Comparison of ENCODE assay signal across 8 cellular contexts in genomic region chr14:64878775-64879634, GRCh38. TPM values are rescaled to one million over a fixed set of nuclear protein-coding genes. Genes with fewer than 3 reads are reported as not detected.
DNase-seq lines count a peak whose midpoint lies in the region; FAIRE-seq and TF ChIP-seq lines count a peak whose summit lies in the region.

No MANE protein-coding gene starts in this region.

- 12 to 18% methylated on average over 16 to 19 of the region's 43 CpGs for WGBS in esophagus squamous epithelium, 2 donors

- no peak for TF ChIP-seq POLR2A in esophagus squamous epithelium (IDR thresholded peaks at IDR 0.05)

- no peaks in the 10 kb centered on the region for H3K9me3 ChIP-seq in esophagus squamous epithelium

- TF ChIP-seq CTCF in esophagus squamous epithelium (IDR thresholded peaks at IDR 0.05) = no peak
- TF ChIP-seq CTCF in progenitor cell of endocrine pancreas (IDR thresholded peaks at IDR 0.05; ENCODE audit: unreplicated experiment) = no peak

- H3K4me1 Mint-ChIP-seq in activated naive CD4-positive, alpha-beta T cell treated with anti-CD3 and anti-CD28 coated beads, Interleukin-2, amount 10 ng/mL, durations not matched to agents 7 days and 5 days = peaks cover 17% of the 10 kb centered on the region
- peaks cover 1% of the 10 kb centered on the region for H3K4me1 Mint-ChIP-seq in progenitor cell of endocrine pancreas (ENCODE audit: low read depth)

- H3K36me3 ChIP-seq in esophagus squamous epithelium = no peaks in the 10 kb centered on the region

- peak overlapping the region in 1 of 4 donors; percentile 40 for H3K27ac ChIP-seq in esophagus squamous epithelium

- no peaks in the 10 kb centered on the region for H3K36me3 Mint-ChIP-seq in activated naive CD4-positive, alpha-beta T cell treated with anti-CD3 and anti-CD28 coated beads, Interleukin-2, amount 10 ng/mL, durations not matched to agents 7 days and 5 days
- H3K36me3 Mint-ChIP-seq in progenitor cell of endocrine pancreas (ENCODE audit: insufficient read depth) = no peaks in the 10 kb centered on the region

- H3K27me3 ChIP-seq in esophagus squamous epithelium = peaks cover 0 to 87% (median 8%) of the 10 kb centered on the region in 4 donors

- H3K9me3 Mint-ChIP-seq in activated naive CD4-positive, alpha-beta T cell treated with anti-CD3 and anti-CD28 coated beads, Interleukin-2, amount 10 ng/mL, durations not matched to agents 7 days and 5 days = no peaks in the 10 kb centered on the region
- no peaks in the 10 kb centered on the region for H3K9me3 Mint-ChIP-seq in progenitor cell of endocrine pancreas (ENCODE audit: low read depth)

- H3K4me3 Mint-ChIP-seq in activated naive CD4-positive, alpha-beta T cell treated with anti-CD3 and anti-CD28 coated beads, Interleukin-2, amount 10 ng/mL, durations not matched to agents 7 days and 5 days = peak overlapping the region; percentile 60
- peak overlapping the region; percentile 79 for H3K4me3 Mint-ChIP-seq in progenitor cell of endocrine pancreas (ENCODE audit: low read depth)

- intact Hi-C loops in esophagus squamous epithelium (cut with DNase I) = no loop called here

- peak overlapping the region; percentile 46 to 76 (median 58) for H3K4me3 ChIP-seq in esophagus squamous epithelium

- DNase-seq in activated naive CD4-positive, alpha-beta T cell treated with anti-CD3 and anti-CD28 coated beads, Interleukin-2, amount 10 ng/mL, durations not matched to agents 7 days and 5 days = peak; percentile 23
- no peak for DNase-seq in activated naive CD4-positive, alpha-beta T cell treated with Interleukin-2 at 50 U/mL for 16 hours
- peak; percentile 40 for DNase-seq in OCI-M1 (lab: John Stamatoyannopoulos, UW)
- DNase-seq in esophagus squamous epithelium (lab: John Stamatoyannopoulos, UW) = no peak
- no peak for DNase-seq in progenitor cell of endocrine pancreas (ENCODE audit: low spot score, unreplicated experiment)
- no peak for DNase-seq in RCC 7860 (ENCODE audit: low spot score)
- no peak for DNase-seq in DMS114 treated with DMSO at 0.1 percent for 48 hours (lab: John Stamatoyannopoulos, UW; ENCODE audit: unreplicated experiment)
- no peak for DNase-seq in globus pallidus (ENCODE audit: low spot score)

- no peak for FAIRE-seq in RCC 7860 (lab: Jason Lieb, UNC)

- CTCF ChIA-PET in activated naive CD4-positive, alpha-beta T cell treated with anti-CD3 and anti-CD28 coated beads, Interleukin-2, amount 10 ng/mL, durations not matched to agents 7 days and 5 days (lab: Charles Lee) = interaction anchor here (1.0 to 4.0 kb wide), 3 partner anchors 12 to 71 kb away, joined by 3 to 40 read pairs (median 9); no protein-coding TSS in a partner anchor

- peaks cover 85% of the 10 kb centered on the region for H3K27me3 Mint-ChIP-seq in activated naive CD4-positive, alpha-beta T cell treated with anti-CD3 and anti-CD28 coated beads, Interleukin-2, amount 10 ng/mL, durations not matched to agents 7 days and 5 days
- peaks cover 81% of the 10 kb centered on the region for H3K27me3 Mint-ChIP-seq in progenitor cell of endocrine pancreas

- H3K4me1 ChIP-seq in esophagus squamous epithelium = peaks cover 15 to 21% (median 19%) of the 10 kb centered on the region in 3 donors

- no peak overlapping the region for H3K27ac Mint-ChIP-seq in activated naive CD4-positive, alpha-beta T cell treated with anti-CD3 and anti-CD28 coated beads, Interleukin-2, amount 10 ng/mL, durations not matched to agents 7 days and 5 days
- no peak overlapping the region for H3K27ac Mint-ChIP-seq in progenitor cell of endocrine pancreas

RNA-seq across cellular contexts. Expression of gene SPTB, which starts 0.7 kb away (rescaled TPM):
- 1 to 10 TPM in 2 of 4 donors, under 1 TPM in 2; 0.13 to 3.8 (median 1.5) TPM for total RNA-seq in esophagus squamous epithelium
- total RNA-seq in progenitor cell of endocrine pancreas = 1.1 and 1.7 TPM in 2 replicates

RNA-seq across cellular contexts. Expression of gene CHURC1, which starts 35.2 kb away (rescaled TPM):
- 10 to 100 TPM; 28.9 to 74.7 (median 56.0) TPM for total RNA-seq in esophagus squamous epithelium
- total RNA-seq in progenitor cell of endocrine pancreas = 37.2 and 43.6 TPM in 2 replicates

Comparison
In these comparisons a context has a peak if more than half of its experiments do, and no peak if none do; other contexts are left out.
1. DNase-seq: peak in activated naive CD4-positive, alpha-beta T cell treated with anti-CD3 and anti-CD28 coated beads, Interleukin-2, amount 10 ng/mL, durations not matched to agents 7 days and 5 days (single experiment) and OCI-M1 (single experiment); none in activated naive CD4-positive, alpha-beta T cell treated with Interleukin-2 at 50 U/mL for 16 hours (single experiment), esophagus squamous epithelium (single experiment), progenitor cell of endocrine pancreas (single experiment), RCC 7860 (single experiment), DMS114 treated with DMSO at 0.1 percent for 48 hours (single experiment) and globus pallidus (single experiment).